In genomic region chr2:34050413-34050812, GRCh38 we compare ENCODE assay signal across 34 cellular contexts.
"Had no signal": no experiment of that assay in that cellular context is flagged by ENCODE, and none has a peak within 500 bp of the region (broad histone marks: within the 10 kb centered on the region; RNA-seq: fewer than 3 reads in every experiment).

No MANE protein-coding gene starts in this region.

- H3K36me3 ChIP-seq: MG63 had no signal

- DNase-seq: Karpas-422, Kasumi-1, MG63, MM.1S, MV-4-11, NCI-H1048, NCI-H1092, NCI-H1092 treated with DMSO at 0.1 percent for 48 hours, NCI-H1105, NCI-H1105 treated with DMSO at 0.1 percent for 48 hours, NCI-H1417, NCI-H1417 treated with DMSO at 0.1 percent for 48 hours, NCI-H1436, NCI-H1436 treated with DMSO at 0.1 percent for 48 hours, NCI-H146, NCI-H1694, NCI-H1694 treated with DMSO at 0.1 percent for 48 hours, NCI-H187, NCI-H187 treated with DMSO at 0.1 percent for 48 hours, NCI-H1930, NCI-H2029, NCI-H2029 treated with DMSO at 0.1 percent for 48 hours, NCI-H2081, NCI-H2081 treated with DMSO at 0.1 percent for 48 hours, NCI-H2107, NCI-H2171, NCI-H2171 treated with DMSO at 0.1 percent for 48 hours, NCI-H2227 treated with DMSO at 0.1 percent for 48 hours, NCI-H226, NCI-H345, NCI-H446, NCI-H446 treated with DMSO at 0.1 percent for 48 hours, NCI-H510A had no signal

- H3K4me3 ChIP-seq: MG63 had no signal

- H3K27ac ChIP-seq: KMS-11 had no signal

- H3K27me3 ChIP-seq: MG63 had no signal

- H3K9me3 ChIP-seq: MG63 had no signal
